ENCODE assay signal across 11 cellular contexts in the genomic region with DNA sequence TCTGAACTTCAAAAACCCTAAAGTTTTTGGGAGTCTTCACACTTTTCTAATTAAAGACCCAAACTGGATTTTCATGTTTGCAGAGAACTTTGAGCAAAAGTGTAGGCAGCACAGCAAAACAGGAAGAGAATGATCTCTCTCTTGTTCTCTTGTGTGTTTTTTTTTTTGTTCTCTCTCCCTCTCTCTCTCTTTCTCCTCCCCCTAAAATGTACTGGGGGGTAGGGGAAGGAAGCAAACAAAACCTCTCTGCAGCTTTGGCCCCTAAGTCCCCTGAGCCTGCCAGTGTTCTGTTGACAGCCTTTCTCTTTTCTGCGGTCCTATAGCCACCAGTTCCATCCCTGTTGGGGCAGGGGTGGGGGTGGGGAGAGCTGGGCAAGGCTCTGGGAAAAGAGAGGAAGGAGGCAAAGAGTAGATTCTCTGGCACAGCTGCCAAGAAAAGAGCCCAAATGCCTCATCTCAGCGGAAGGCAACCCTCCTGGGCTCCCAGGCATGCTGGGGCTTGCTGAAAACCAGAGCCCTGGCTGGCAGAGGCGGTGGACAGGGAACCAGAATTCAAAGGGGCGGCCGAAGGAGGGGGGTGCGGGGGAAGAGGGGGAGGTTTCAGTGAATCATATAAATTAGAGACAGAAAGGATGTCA.
A peak's percentile ranks its signal among the peaks of the same experiment; 100 is the strongest.
DNase-seq lines count a peak whose midpoint lies in the region; ATAC-seq and TF ChIP-seq lines count a peak whose summit lies in the region.
"Had no signal": no experiment of that assay in that cellular context is flagged by ENCODE, and none has a peak within 500 bp of the region (broad histone marks: within the 10 kb centered on the region; RNA-seq: fewer than 3 reads in every experiment).

No MANE protein-coding gene starts in this region.

- no peak for TF ChIP-seq POLR2A in uterus (IDR thresholded peaks at IDR 0.05)

- ATAC-seq in RWPE2 (ENCODE audit: low read depth), result peak; percentile 84

- H3K36me3 ChIP-seq in RWPE2 (ENCODE audit: low read depth) (peaks cover 49% of the 10 kb centered on the region), skeletal muscle satellite cell (ENCODE audit: insufficient read depth, low read length) (peaks cover 4% of the 10 kb centered on the region), uterus (no peaks in the 10 kb centered on the region)
- H3K36me3 ChIP-seq: cardiac muscle cell had no signal

- H3K4me1 ChIP-seq in RWPE2 (ENCODE audit: insufficient read depth, poor library complexity, severe bottlenecking), result peaks cover 49% of the 10 kb centered on the region
- H3K4me1 ChIP-seq in skeletal muscle satellite cell (ENCODE audit: control insufficient read depth, insufficient read depth, low read length), result peaks cover 39% of the 10 kb centered on the region
- H3K4me1 ChIP-seq in uterus, result no peaks in the 10 kb centered on the region

- H3K27ac ChIP-seq in RWPE2 (ENCODE audit: poor library complexity, severe bottlenecking), result peak overlapping the region; percentile 93
- H3K27ac ChIP-seq in epithelial cell of prostate, result peak overlapping the region; percentile 80
- H3K27ac ChIP-seq in uterus, result no peak overlapping the region
- H3K27ac ChIP-seq: cardiac muscle cell had no signal

- no peaks in the 10 kb centered on the region for H3K27me3 ChIP-seq in RWPE2 (ENCODE audit: insufficient read depth, poor library complexity, severe bottlenecking)
- H3K27me3 ChIP-seq in skeletal muscle satellite cell (ENCODE audit: control insufficient read depth, insufficient read depth, low read length), result no peaks in the 10 kb centered on the region
- no peaks in the 10 kb centered on the region for H3K27me3 ChIP-seq in uterus
- H3K27me3 ChIP-seq: cardiac muscle cell had no signal

- DNase-seq in HPDE6-E6E7 (ENCODE audit: extremely low spot score) (peak; percentile 96), RWPE2 (ENCODE audit: low spot score) (peak; percentile 98), epithelial cell of prostate (ENCODE audit: low read depth, low spot score) (peak; percentile 72), NCI-H1092 treated with DMSO at 0.1 percent for 48 hours (lab: John Stamatoyannopoulos, UW) (no peak), uterus (no peak), NAMALWA (ENCODE audit: low spot score) (no peak)
- DNase-seq: islet precursor cell, NCI-H774, occipital lobe had no signal

- no peak for TF ChIP-seq CTCF in RWPE2 (IDR thresholded peaks at IDR 0.05; ENCODE audit: poor library complexity, severe bottlenecking)
- no peak for TF ChIP-seq CTCF in uterus (IDR thresholded peaks at IDR 0.05)

- H3K9me3 ChIP-seq in RWPE2 (ENCODE audit: severe bottlenecking), result peaks cover 15% of the 10 kb centered on the region
- H3K9me3 ChIP-seq in skeletal muscle satellite cell (replicated peaks; ENCODE audit: low read length), result peaks cover 9% of the 10 kb centered on the region
- peaks cover 0 to 8% of the 10 kb centered on the region in 2 donors for H3K9me3 ChIP-seq in uterus

- intact Hi-C loops in uterus (cut with DNase I; ENCODE audit: low total_unique reads), result no loop called here

- H3K4me3 ChIP-seq in RWPE2 (ENCODE audit: severe bottlenecking), result no peak overlapping the region
- no peak overlapping the region for H3K4me3 ChIP-seq in skeletal muscle satellite cell (ENCODE audit: low read length)
- H3K4me3 ChIP-seq in uterus, result no peak overlapping the region
- H3K4me3 ChIP-seq: cardiac muscle cell had no signal

- H3K9ac ChIP-seq in skeletal muscle satellite cell (ENCODE audit: low read depth, low read length), result peak overlapping the region; percentile 64

- peak overlapping the region; percentile 38 for H3K4me2 ChIP-seq in skeletal muscle satellite cell (ENCODE audit: low read length)

Comparison
In these comparisons a context has a peak if more than half of its experiments do, and no peak if none do; other contexts are left out.
1. DNase-seq: peak in HPDE6-E6E7 (single experiment), RWPE2 (single experiment) and epithelial cell of prostate (single experiment); none in NCI-H1092 treated with DMSO at 0.1 percent for 48 hours (single experiment), uterus (0 of 2) and NAMALWA (single experiment).
2. H3K27ac ChIP-seq: peak in RWPE2 (single experiment) and epithelial cell of prostate (single experiment); none in uterus (0 of 2).